Comparison of ENCODE assay signal across 23 cellular contexts in the genomic region with DNA sequence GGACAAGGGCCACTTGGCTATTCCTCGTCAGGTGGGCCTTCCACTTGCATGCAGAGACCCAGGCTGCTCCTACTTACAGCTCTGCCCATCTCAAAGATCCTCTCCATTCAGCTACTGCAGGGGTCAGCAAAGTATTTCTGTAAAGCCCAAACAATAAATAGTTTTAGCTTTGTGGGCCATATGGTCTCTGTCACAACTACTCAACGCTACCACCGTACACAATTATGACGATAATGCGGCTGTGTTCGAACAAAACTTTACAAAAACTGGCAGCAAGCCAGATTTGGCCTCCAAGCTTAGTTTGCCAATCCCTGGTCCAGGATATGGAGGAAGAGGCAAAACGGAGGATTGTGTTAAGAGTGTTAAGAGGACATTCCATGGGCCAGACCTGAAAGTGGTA.
"Had no signal": no experiment of that assay in that cellular context is flagged by ENCODE, and none has a peak within 500 bp of the region (broad histone marks: within the 10 kb centered on the region; RNA-seq: fewer than 3 reads in every experiment).

No MANE protein-coding gene starts in this region.

- DNase-seq: activated CD4-positive, alpha-beta T cell treated with anti-CD3 and anti-CD28 coated beads, Interleukin-2, amount 50 U/mL, for 1 hour; activated CD4-positive, CD25-positive, alpha-beta regulatory T cell treated with anti-CD3 and anti-CD28 coated beads, Interleukin-2, amount 50 U/mL, for 72 hours; activated CD8-positive, alpha-beta memory T cell treated with anti-CD3 and anti-CD28 coated beads, Interleukin-2, amount 50 U/mL, for 48 hours; activated effector memory CD4-positive, alpha-beta T cell treated with Interleukin-2 at 50 U/mL for 16 hours; activated naive CD4-positive, alpha-beta T cell treated with anti-CD3 and anti-CD28 coated beads, Interleukin-2, amount 10 ng/mL, durations not matched to agents 7 days and 5 days; activated T-cell treated with anti-CD3 and anti-CD28 coated beads, Interleukin-2, amount 50 U/mL, for 48 hours; anterior cingulate cortex; body of pancreas; caudate nucleus; dermis blood vessel endothelial cell; effector CD8-positive, alpha-beta T cell; erythroblast; foreskin melanocyte; kidney glomerular epithelial cell; left ventricle myocardium superior; mammary epithelial cell; stimulated activated CD4-positive, alpha-beta T cell treated with anti-CD3 and anti-CD28 coated beads, Interleukin-1b, Interleukin-23, amount 100 ng/mL, for 48 hours; stomach; T-helper 1 cell; WERI-Rb-1 had no signal

- H3K27me3 ChIP-seq: body of pancreas, stomach, suprapubic skin, tibial nerve had no signal

- H3K27ac ChIP-seq: body of pancreas, parathyroid adenoma, stomach, suprapubic skin, tibial nerve, WERI-Rb-1 had no signal

- H3K36me3 ChIP-seq: WERI-Rb-1 had no signal

- H3K9me3 ChIP-seq: body of pancreas, stomach, suprapubic skin, tibial nerve had no signal

- H3K4me1 ChIP-seq: parathyroid adenoma had no signal

- H3K4me3 ChIP-seq: body of pancreas, stomach, suprapubic skin, tibial nerve had no signal
